Comparison of ENCODE assay signal across 1 cellular context in genomic region chr17:41988418-41988817, GRCh38.
TF ChIP-seq lines count a peak whose summit lies in the region.

No MANE protein-coding gene starts in this region.

TF ChIP-seq in WTC11, 78 proteins besides CTCF, POLR2A, EP300 and RAD21 (continued from another document):
- TF ChIP-seq MAX (CRISPR knock-in tag; IDR thresholded peaks at IDR 0.05) = no peak
- no peak for TF ChIP-seq AFF4 (CRISPR knock-in tag; IDR thresholded peaks at IDR 0.05; ENCODE audit: borderline replicate concordance)
- TF ChIP-seq E2F4 (CRISPR knock-in tag; IDR thresholded peaks at IDR 0.05; ENCODE audit: borderline replicate concordance, low read depth) = no peak
